8 cellular contexts compared by ENCODE assay signal in genomic region chr10:3835770-3836169, GRCh38. TPM values are rescaled to one million over a fixed set of nuclear protein-coding genes. Genes with fewer than 3 reads are reported as not detected.
DNase-seq lines count a peak whose midpoint lies in the region; ATAC-seq, FAIRE-seq and TF ChIP-seq lines count a peak whose summit lies in the region.

No MANE protein-coding gene starts in this region.

- POLR2A ChIA-PET in IMR-90 (lab: Charles Lee; ENCODE audit: unreplicated experiment) (no interaction called here), RWPE1 (lab: Yijun Ruan, JAX; ENCODE audit: low non-redundant PET) (interaction anchor here (0.5 kb wide), 1 partner anchor 19 kb away, joined by 3 read pairs; no protein-coding TSS in a partner anchor)

- H3K27ac ChIP-seq in IMR-90 (ENCODE audit: insufficient read depth, low read length), result peak overlapping the region; percentile 87
- peak overlapping the region in 5 of 10 donors; percentile 19 to 61 (median 41) for H3K27ac ChIP-seq in heart right ventricle
- H3K27ac ChIP-seq in RWPE1, result no peak overlapping the region

- TF ChIP-seq RAD21 in IMR-90 (IDR thresholded peaks at IDR 0.05; ENCODE audit: low read length), result no peak

- WGBS in IMR-90 (ENCODE audit: extremely low coverage in 2 of 2, insufficient read length in 1 of 2), 2 experiments, result no CpG with 5 or more reads among the region's 6 CpGs
- WGBS in heart right ventricle, 2 donors, result 13 to 20% methylated on average over 6 of the region's 6 CpGs

- no peak for FAIRE-seq in urothelium cell line (lab: Jason Lieb, UNC)

- peak; percentile 24 to 46 for ATAC-seq in activated T-cell treated with anti-CD3 and anti-CD28 coated beads, Interleukin-2, amount 50 U/mL, for 72 hours (replicated peaks in 1 of 2)
- ATAC-seq in IMR-90 (ENCODE audit: low read depth) (peak; percentile 33; the same call in 1 of the 2 replicates), heart right ventricle (peak; percentile 72 to 90 (median 84))
- ATAC-seq in stimulated activated naive CD8-positive, alpha-beta T cell treated with anti-CD3 and anti-CD28 coated beads, Interleukin-15, amount 100 ng/mL, for 72 hours, result no peak

- H3K9ac ChIP-seq in IMR-90 (ENCODE audit: low read depth, low read length), result peak overlapping the region; percentile 81; the same call in 1 of the 2 replicates

- H3K18ac ChIP-seq in IMR-90 (ENCODE audit: low read depth, low read length), result peak overlapping the region; percentile 92

- no peaks in the 10 kb centered on the region; a peak in 1 of 4 replicates for H3K79me1 ChIP-seq in IMR-90 (ENCODE audit: low read depth in 1 of 2, low read length in 2 of 2)

- no peaks in the 10 kb centered on the region for H3K27me3 Mint-ChIP-seq in activated T-cell treated with anti-CD3 and anti-CD28 coated beads, Interleukin-2, amount 50 U/mL, for 72 hours (ENCODE audit: low read depth)
- peaks cover 6% of the 10 kb centered on the region for H3K27me3 Mint-ChIP-seq in stimulated activated naive CD8-positive, alpha-beta T cell treated with anti-CD3 and anti-CD28 coated beads, Interleukin-15, amount 100 ng/mL, for 72 hours
- no peaks in the 10 kb centered on the region for H3K27me3 Mint-ChIP-seq in osteocyte (ENCODE audit: unreplicated experiment)

- CTCF ChIA-PET in IMR-90 (lab: Yijun Ruan, JAX) (no interaction called here), RWPE1 (lab: Yijun Ruan, JAX) (no interaction called here)

- peaks cover 0 to 2% of the 10 kb centered on the region in 2 donors for H3K36me3 Mint-ChIP-seq in activated T-cell treated with anti-CD3 and anti-CD28 coated beads, Interleukin-2, amount 50 U/mL, for 72 hours (ENCODE audit: insufficient read depth in 2 of 2)
- H3K36me3 Mint-ChIP-seq in osteocyte (ENCODE audit: unreplicated experiment), result no peaks in the 10 kb centered on the region

- no peak for TF ChIP-seq POLR2A in IMR-90 (IDR thresholded peaks at IDR 0.05; ENCODE audit: low read depth, low read length)

- H4K8ac ChIP-seq in IMR-90 (ENCODE audit: low read depth in 2 of 2, low read length in 2 of 2), result peak overlapping the region; percentile 61 to 73; a peak in 3 of 4 replicates

- dilution Hi-C loops in IMR-90 (cut with HindIII; ENCODE audit: low sequenced_read_pairs, unreplicated experiment), result no loop called here

- H3K56ac ChIP-seq in IMR-90 (ENCODE audit: extremely low read depth, insufficient read depth, low read length), result no peak overlapping the region; the same call in 1 of the 2 replicates

- peak overlapping the region; percentile 4 for H2AFZ ChIP-seq in IMR-90 (replicated peaks; ENCODE audit: low read length, poor library complexity)

- H2BK15ac ChIP-seq in IMR-90 (ENCODE audit: low read depth, low read length), result peak overlapping the region; percentile 59; the same call in 1 of the 3 replicates

- peaks cover 0 to 1% of the 10 kb centered on the region in 2 donors for H3K9me3 Mint-ChIP-seq in activated T-cell treated with anti-CD3 and anti-CD28 coated beads, Interleukin-2, amount 50 U/mL, for 72 hours
- H3K9me3 Mint-ChIP-seq in stimulated activated naive CD8-positive, alpha-beta T cell treated with anti-CD3 and anti-CD28 coated beads, Interleukin-15, amount 100 ng/mL, for 72 hours, result peaks cover 0 to 4% of the 10 kb centered on the region in 2 donors
- no peaks in the 10 kb centered on the region for H3K9me3 Mint-ChIP-seq in osteocyte (ENCODE audit: unreplicated experiment)

- H2BK5ac ChIP-seq in IMR-90 (ENCODE audit: low read depth, low read length, poor library complexity, severe bottlenecking), result no peak overlapping the region

- H3K4me2 ChIP-seq in IMR-90 (ENCODE audit: low read depth, low read length), result peak overlapping the region; percentile 57

- H3K4me3 Mint-ChIP-seq in activated T-cell treated with anti-CD3 and anti-CD28 coated beads, Interleukin-2, amount 50 U/mL, for 72 hours, result peak overlapping the region; percentile 53 to 92
- peak overlapping the region in 1 of 2 donors; percentile 71 for H3K4me3 Mint-ChIP-seq in stimulated activated naive CD8-positive, alpha-beta T cell treated with anti-CD3 and anti-CD28 coated beads, Interleukin-15, amount 100 ng/mL, for 72 hours
- H3K4me3 Mint-ChIP-seq in osteocyte (ENCODE audit: unreplicated experiment), result no peak overlapping the region

- peak overlapping the region; percentile 61; the same call in 1 of the 2 replicates for H3K14ac ChIP-seq in IMR-90 (replicated peaks; ENCODE audit: low read depth, low read length)

- H3K4me3 ChIP-seq in IMR-90 (ENCODE audit: insufficient read depth, low read depth, low read length) (no peak overlapping the region), heart right ventricle (no peak overlapping the region)

- H2BK120ac ChIP-seq in IMR-90 (ENCODE audit: low read depth, low read length), result peak overlapping the region; percentile 74

- peaks cover 87% of the 10 kb centered on the region for H3K4me1 Mint-ChIP-seq in activated T-cell treated with anti-CD3 and anti-CD28 coated beads, Interleukin-2, amount 50 U/mL, for 72 hours (ENCODE audit: low read depth)
- H3K4me1 Mint-ChIP-seq in stimulated activated naive CD8-positive, alpha-beta T cell treated with anti-CD3 and anti-CD28 coated beads, Interleukin-15, amount 100 ng/mL, for 72 hours, result peaks cover 64% of the 10 kb centered on the region
- peaks cover 20% of the 10 kb centered on the region for H3K4me1 Mint-ChIP-seq in osteocyte (ENCODE audit: unreplicated experiment)

- H3K9me3 ChIP-seq in IMR-90 (ENCODE audit: control insufficient read depth, insufficient read depth, low read length), result no peaks in the 10 kb centered on the region
- H3K9me3 ChIP-seq in heart right ventricle, result no peaks in the 10 kb centered on the region

- intact Hi-C loops in IMR-90 (cut with micrococcal nuclease), result no loop called here
- intact Hi-C loops in heart right ventricle (cut with DNase I), result no loop called here

- no peak for TF ChIP-seq CTCF in IMR-90 (conservative IDR thresholded peaks at IDR 0.05; ENCODE audit: low read depth, low read length)
- no peak for TF ChIP-seq CTCF in heart right ventricle (IDR thresholded peaks at IDR 0.05)
- no peak for TF ChIP-seq CTCF in osteocyte (IDR thresholded peaks at IDR 0.05)
- no peak for TF ChIP-seq CTCF in RWPE1 (conservative IDR thresholded peaks at IDR 0.05; ENCODE audit: low read depth)

- H3K4me1 ChIP-seq in IMR-90 (ENCODE audit: control insufficient read depth, insufficient read depth, low read length) (peaks cover 7% of the 10 kb centered on the region), heart right ventricle (peaks cover 0 to 48% (median 17%) of the 10 kb centered on the region in 9 donors)

- H4K5ac ChIP-seq in IMR-90 (ENCODE audit: low read depth, low read length), result peak overlapping the region; percentile 75

- H2AK5ac ChIP-seq in IMR-90 (ENCODE audit: low read depth, low read length), result no peak overlapping the region

- H4K91ac ChIP-seq in IMR-90 (ENCODE audit: insufficient read depth, low read depth, low read length), result peak overlapping the region; percentile 26; the same call in 1 of the 2 replicates

- peak overlapping the region; percentile 8; the same call in 1 of the 2 replicates for H3K23ac ChIP-seq in IMR-90 (ENCODE audit: low read depth, low read length)

- peak overlapping the region; percentile 99 for H3K27ac Mint-ChIP-seq in activated T-cell treated with anti-CD3 and anti-CD28 coated beads, Interleukin-2, amount 50 U/mL, for 72 hours
- peak overlapping the region; percentile 96 to 97 for H3K27ac Mint-ChIP-seq in stimulated activated naive CD8-positive, alpha-beta T cell treated with anti-CD3 and anti-CD28 coated beads, Interleukin-15, amount 100 ng/mL, for 72 hours
- no peak overlapping the region for H3K27ac Mint-ChIP-seq in osteocyte (ENCODE audit: unreplicated experiment)

- H2AK9ac ChIP-seq in IMR-90 (replicated peaks; ENCODE audit: low read depth, low read length, poor library complexity), result no peak overlapping the region

- H3K36me3 ChIP-seq in IMR-90 (ENCODE audit: control insufficient read depth, insufficient read depth, low read length) (no peaks in the 10 kb centered on the region), heart right ventricle (no peaks in the 10 kb centered on the region)

- no peaks in the 10 kb centered on the region for H3K27me3 ChIP-seq in IMR-90 (ENCODE audit: control insufficient read depth, insufficient read depth, low read length)
- H3K27me3 ChIP-seq in heart right ventricle, result no peaks in the 10 kb centered on the region

- DNase-seq in activated T-cell treated with anti-CD3 and anti-CD28 coated beads, Interleukin-2, amount 50 U/mL, for 72 hours, result no peak
- DNase-seq in activated T-cell treated with anti-CD3 and anti-CD28 coated beads, Interleukin-2, amount 50 U/mL, for 1 hour, result no peak
- DNase-seq in IMR-90 (no peak), heart right ventricle (peak in 1 of 2 donors; percentile 38), osteocyte (ENCODE audit: extremely low spot score, unreplicated experiment) (no peak), RWPE1 (ENCODE audit: low spot score) (no peak), urothelium cell line (ENCODE audit: low spot score) (no peak)
- no peak for DNase-seq in stimulated activated naive CD8-positive, alpha-beta T cell treated with anti-CD3 and anti-CD28 coated beads, Interleukin-15, amount 100 ng/mL, for 72 hours

- peak overlapping the region; percentile 74; the same call in 1 of the 2 replicates for H3K4ac ChIP-seq in IMR-90 (ENCODE audit: low read depth, low read length)

- no peaks in the 10 kb centered on the region for H3K9me1 ChIP-seq in IMR-90 (ENCODE audit: insufficient read depth, low read length)

- no TSS peak for BruUV-seq in IMR-90 (replicated peaks; lab: Mats Ljungman, UMichigan)

- H2BK20ac ChIP-seq in IMR-90 (ENCODE audit: low read depth, low read length), result peak overlapping the region; percentile 7

- H4K20me1 ChIP-seq in IMR-90 (ENCODE audit: insufficient read depth, low read length), result no peaks in the 10 kb centered on the region

- in situ Hi-C loops in IMR-90 (cut with MboI; ENCODE audit: low sequenced_read_pairs), result no loop called here

TF ChIP-seq in IMR-90, 13 proteins besides CTCF, POLR2A, EP300 and RAD21 (continues in another document):
- no peak for TF ChIP-seq CEBPB (IDR thresholded peaks at IDR 0.05; ENCODE audit: low read depth, low read length)
- no peak for TF ChIP-seq MAFK (IDR thresholded peaks at IDR 0.05; ENCODE audit: low read depth, low read length)
- TF ChIP-seq RCOR1 (IDR thresholded peaks at IDR 0.05; ENCODE audit: insufficient replicate concordance, low read length), result no peak

RNA-seq across cellular contexts. Expression of gene KLF6, which starts 50.8 kb away (rescaled TPM):
- total RNA-seq in activated T-cell treated with anti-CD3 and anti-CD28 coated beads, Interleukin-2, amount 50 U/mL, for 72 hours, result 100 to 1,000 TPM; 184 to 240 TPM
- total RNA-seq in IMR-90 (2012; rRNA removed) (69.0 and 98.6 TPM in 2 replicates), heart right ventricle (10 to 100 TPM; 40.4 to 90.5 (median 56.6) TPM), osteocyte (263 and 341 TPM in 2 replicates)
- polyA plus RNA-seq in IMR-90 (2012; rRNA removed) (123 and 175 TPM in 2 replicates), heart right ventricle (10 to 100 TPM; 22.1 to 34.1 TPM)
- polyA plus RNA-seq in IMR-90 (2012; cell fraction: cytosol; rRNA removed), result 70.4 and 114 TPM in 2 replicates
- polyA plus RNA-seq in IMR-90 (2012; cell fraction: nucleus; rRNA removed; ENCODE audit: low replicate concordance), result 720 and 827 TPM in 2 replicates
